Comparison of ENCODE assay signal across 8 cellular contexts in genomic region chr2:37925063-37925897, GRCh38. TPM values are rescaled to one million over a fixed set of nuclear protein-coding genes. Genes with fewer than 3 reads are reported as not detected.
DNase-seq lines count a peak whose midpoint lies in the region; ATAC-seq and TF ChIP-seq lines count a peak whose summit lies in the region.

Gene RMDN2 (plus strand): TSS chr2:37925287. CDS start chr2:37929278, 3,991 bp downstream.

- peak; percentile 18; the same call in 1 of the 2 replicates for TF ChIP-seq CTCF in SK-N-SH (IDR thresholded peaks at IDR 0.05)
- no peak for TF ChIP-seq CTCF in glutamatergic neuron (IDR thresholded peaks at IDR 0.05; ENCODE audit: partially characterized antibody, unreplicated experiment)
- TF ChIP-seq CTCF in osteocyte (IDR thresholded peaks at IDR 0.05) = no peak

- H3K4me1 ChIP-seq in SK-N-SH (ENCODE audit: control insufficient read depth in 1 of 2, insufficient read depth in 2 of 2, low read depth in 1 of 2, low read length in 1 of 2) (peaks cover 3 to 25% of the 10 kb centered on the region in 2 experiments; a peak in 2 of 4 replicates), thymus (ENCODE audit: control insufficient read depth, insufficient read depth, low read length) (peaks cover 7% of the 10 kb centered on the region)

- ATAC-seq in activated naive CD4-positive, alpha-beta T cell treated with anti-CD3 and anti-CD28 coated beads, Interleukin-2, amount 50 U/mL, for 72 hours = peak; percentile 91 to 93

- peak within 1 kb of the TSS; percentile 83 for H3K4me2 ChIP-seq in SK-N-SH

- WGBS in SK-N-SH (ENCODE audit: low lambda C conversion rate) = 1% methylated on average over 34 of the region's 79 CpGs
- WGBS in thymus = 1% methylated on average over 79 of the region's 79 CpGs

- H3K27ac Mint-ChIP-seq in activated naive CD4-positive, alpha-beta T cell treated with anti-CD3 and anti-CD28 coated beads, Interleukin-2, amount 50 U/mL, for 72 hours = peak within 1 kb of the TSS; percentile 90 to 96
- H3K27ac Mint-ChIP-seq in glutamatergic neuron (ENCODE audit: unreplicated experiment) (peak within 1 kb of the TSS; percentile 95), osteocyte (ENCODE audit: unreplicated experiment) (peak within 1 kb of the TSS; percentile 95)

- H3K36me3 ChIP-seq in SK-N-SH (replicated peaks in 1 of 2; ENCODE audit: control insufficient read depth in 1 of 2, insufficient read depth in 2 of 2, low read length in 1 of 2) = peaks cover 0 to 17% of the 10 kb centered on the region in 2 experiments
- H3K36me3 ChIP-seq in thymus (ENCODE audit: control insufficient read depth, insufficient read depth) = no peaks in the 10 kb centered on the region

- H3K9me2 ChIP-seq in SK-N-SH = no peaks in the 10 kb centered on the region

- H4K20me1 ChIP-seq in SK-N-SH (ENCODE audit: insufficient read depth) = no peaks in the 10 kb centered on the region

- H3K4me1 Mint-ChIP-seq in glutamatergic neuron (ENCODE audit: low read depth, unreplicated experiment) (no peaks in the 10 kb centered on the region), osteocyte (ENCODE audit: unreplicated experiment) (peaks cover 23% of the 10 kb centered on the region)

- peak within 1 kb of the TSS; percentile 91 for H2AFZ ChIP-seq in SK-N-SH (ENCODE audit: low read depth)

- H3K4me3 ChIP-seq in SK-N-SH (ENCODE audit: low read depth in 2 of 2, low read length in 1 of 2) (peak within 1 kb of the TSS; percentile 86 to 89), thymus (ENCODE audit: low read length) (peak within 1 kb of the TSS; percentile 96)

- peak within 1 kb of the TSS; percentile 87 for H3K9ac ChIP-seq in SK-N-SH

- no peaks in the 10 kb centered on the region for H3K27me3 ChIP-seq in SK-N-SH (ENCODE audit: insufficient read depth)
- peaks cover 5% of the 10 kb centered on the region for H3K27me3 ChIP-seq in thymus (ENCODE audit: control insufficient read depth, insufficient read depth)

- H3K36me3 Mint-ChIP-seq in activated naive CD4-positive, alpha-beta T cell treated with anti-CD3 and anti-CD28 coated beads, Interleukin-2, amount 50 U/mL, for 72 hours = peaks cover 0 to 8% of the 10 kb centered on the region in 2 donors
- no peaks in the 10 kb centered on the region for H3K36me3 Mint-ChIP-seq in glutamatergic neuron (ENCODE audit: unreplicated experiment)
- peaks cover 4% of the 10 kb centered on the region for H3K36me3 Mint-ChIP-seq in osteocyte (ENCODE audit: unreplicated experiment)

- CTCF ChIA-PET in SK-N-SH (lab: Yijun Ruan, JAX) = interaction anchor here (0.7 to 3.1 kb wide), 14 partner anchors 12 to 529 kb away, joined by 3 to 18 read pairs (median 5); partner anchors contain the start of gene CYP1B1

- H3K4me3 Mint-ChIP-seq in glutamatergic neuron (ENCODE audit: unreplicated experiment) (peak within 1 kb of the TSS; percentile 94), osteocyte (ENCODE audit: unreplicated experiment) (peak within 1 kb of the TSS; percentile 88)

- H3K27me3 Mint-ChIP-seq in glutamatergic neuron (ENCODE audit: unreplicated experiment) (no peaks in the 10 kb centered on the region), osteocyte (ENCODE audit: unreplicated experiment) (no peaks in the 10 kb centered on the region)

- peak; percentile 5 to 62; a peak in 1 of 4 replicates for TF ChIP-seq EP300 in SK-N-SH (IDR thresholded peaks at IDR 0.05; ENCODE audit: borderline replicate concordance in 1 of 2, low read depth in 1 of 2, low read length in 1 of 2)

- TF ChIP-seq RAD21 in SK-N-SH (IDR thresholded peaks at IDR 0.05; ENCODE audit: low read length) = 0 out of 2 replicates have a peak, but pooled peaks have one; percentile 6

- no peaks in the 10 kb centered on the region for H3K9me3 Mint-ChIP-seq in activated naive CD4-positive, alpha-beta T cell treated with anti-CD3 and anti-CD28 coated beads, Interleukin-2, amount 50 U/mL, for 72 hours
- H3K9me3 Mint-ChIP-seq in glutamatergic neuron (ENCODE audit: unreplicated experiment) (peaks cover 3% of the 10 kb centered on the region), osteocyte (ENCODE audit: unreplicated experiment) (no peaks in the 10 kb centered on the region)

- H3K27ac ChIP-seq in SK-N-SH (ENCODE audit: low read depth in 2 of 2, low read length in 1 of 2) (peak within 1 kb of the TSS; percentile 87 to 99), thymus (ENCODE audit: low read depth) (peak within 1 kb of the TSS; percentile 94)

- H3F3A ChIP-seq in SK-N-SH (replicated peaks; ENCODE audit: insufficient read depth) = peaks cover 14% of the 10 kb centered on the region

- DNase-seq in GM03348 (ENCODE audit: low spot score) (peak; percentile 94), HCEC 1CT (peak; percentile 91), MV-4-11 (lab: John Stamatoyannopoulos, UW) (peak; percentile 84), SK-N-SH (peak; percentile 99), glutamatergic neuron (peak; percentile 96), osteocyte (ENCODE audit: extremely low spot score, unreplicated experiment) (peak; percentile 95)
- peak; percentile 75 to 87 for DNase-seq in activated naive CD4-positive, alpha-beta T cell treated with anti-CD3 and anti-CD28 coated beads, Interleukin-2, amount 50 U/mL, for 72 hours (ENCODE audit: low spot score in 2 of 2)

- no peaks in the 10 kb centered on the region; the same call in 1 of the 2 replicates for H3K79me2 ChIP-seq in SK-N-SH (ENCODE audit: insufficient read depth)

- POLR2A ChIA-PET in SK-N-SH (lab: Yijun Ruan, JAX) = interaction anchor here (0.6 to 1.6 kb wide), 19 partner anchors 9 to 729 kb away, joined by 3 to 9 read pairs (median 3); partner anchors contain the start of genes CEBPZOS, CYP1B1 and HNRNPLL

- H3K9me3 ChIP-seq in SK-N-SH (no peaks in the 10 kb centered on the region), thymus (ENCODE audit: control insufficient read depth) (no peaks in the 10 kb centered on the region)

TF ChIP-seq in SK-N-SH, 30 proteins besides CTCF, POLR2A, EP300 and RAD21 (continues in another document):
- no peak for TF ChIP-seq MEF2A (IDR thresholded peaks at IDR 0.05; ENCODE audit: borderline replicate concordance, low read depth)
- TF ChIP-seq TCF12 (IDR thresholded peaks at IDR 0.05) = peak; percentile 52; the same call in 1 of the 2 replicates
- TF ChIP-seq IRF3 (IDR thresholded peaks at IDR 0.05; ENCODE audit: low read depth, low read length) = no peak
- peak; percentile 91 for TF ChIP-seq ELF1 (IDR thresholded peaks at IDR 0.05)
- TF ChIP-seq CHD2 (IDR thresholded peaks at IDR 0.05; ENCODE audit: low read length, partially characterized antibody) = peak; percentile 80
- TF ChIP-seq GATA2 (CRISPR knock-in tag; IDR thresholded peaks at IDR 0.05) = peak; percentile 43; the same call in 1 of the 2 replicates
- TF ChIP-seq RCOR1 (IDR thresholded peaks at IDR 0.05; ENCODE audit: low read length) = peak; percentile 65; the same call in 1 of the 2 replicates
- TF ChIP-seq YY1 (IDR thresholded peaks at IDR 0.05; ENCODE audit: low read depth) = peak; percentile 55; the same call in 1 of the 2 replicates
- no peak; the same call in 1 of the 2 replicates for TF ChIP-seq JUND (IDR thresholded peaks at IDR 0.05)
- TF ChIP-seq EZH2phosphoT487 (IDR thresholded peaks at IDR 0.05; ENCODE audit: borderline replicate concordance, low read depth) = no peak
- TF ChIP-seq FOXM1 (IDR thresholded peaks at IDR 0.05; ENCODE audit: low read depth) = no peak; the same call in 1 of the 2 replicates
- TF ChIP-seq USF1 (IDR thresholded peaks at IDR 0.05; ENCODE audit: borderline replicate concordance, low read depth) = no peak
- TF ChIP-seq FOSL2 (IDR thresholded peaks at IDR 0.05; ENCODE audit: borderline replicate concordance, low read depth) = no peak
- no peak; the same call in 1 of the 2 replicates for TF ChIP-seq ZBTB33 (IDR thresholded peaks at IDR 0.05; ENCODE audit: borderline replicate concordance, low read depth)
- peak; percentile 93 for TF ChIP-seq SIN3A (IDR thresholded peaks at IDR 0.05; ENCODE audit: borderline replicate concordance, low read depth, low read length)
- TF ChIP-seq NFIC (IDR thresholded peaks at IDR 0.05; ENCODE audit: borderline replicate concordance) = peak; percentile 27; the same call in 1 of the 2 replicates

RNA-seq across cellular contexts. Expression of gene RMDN2, which starts in this region (rescaled TPM):
- polyA plus RNA-seq in SK-N-SH (2012; rRNA removed) (7.3 and 15.3 TPM in 2 replicates), thymus (12.0 TPM)
- 13.7 and 24.4 TPM in 2 replicates for polyA plus RNA-seq in SK-N-SH (2012; cell fraction: cytosol; rRNA removed)
- 7.1 and 18.5 TPM in 2 replicates for polyA plus RNA-seq in SK-N-SH (2012; cell fraction: nucleus; rRNA removed)
- total RNA-seq in activated naive CD4-positive, alpha-beta T cell treated with anti-CD3 and anti-CD28 coated beads, Interleukin-2, amount 50 U/mL, for 72 hours = 1 to 10 TPM in 1 of 2 donors, under 1 TPM in 1; 0.75 to 1.5 TPM
- total RNA-seq in glutamatergic neuron (ENCODE audit: unreplicated experiment) (5.5 TPM), osteocyte (8.4 and 8.8 TPM in 2 replicates)

Comparison
In these comparisons a context has a peak if more than half of its experiments do, and no peak if none do; other contexts are left out.
1. Peak in every context shown above with its lines: DNase-seq, ATAC-seq, H3K4me3 ChIP-seq and H3K27ac ChIP-seq.